In the genomic region with DNA sequence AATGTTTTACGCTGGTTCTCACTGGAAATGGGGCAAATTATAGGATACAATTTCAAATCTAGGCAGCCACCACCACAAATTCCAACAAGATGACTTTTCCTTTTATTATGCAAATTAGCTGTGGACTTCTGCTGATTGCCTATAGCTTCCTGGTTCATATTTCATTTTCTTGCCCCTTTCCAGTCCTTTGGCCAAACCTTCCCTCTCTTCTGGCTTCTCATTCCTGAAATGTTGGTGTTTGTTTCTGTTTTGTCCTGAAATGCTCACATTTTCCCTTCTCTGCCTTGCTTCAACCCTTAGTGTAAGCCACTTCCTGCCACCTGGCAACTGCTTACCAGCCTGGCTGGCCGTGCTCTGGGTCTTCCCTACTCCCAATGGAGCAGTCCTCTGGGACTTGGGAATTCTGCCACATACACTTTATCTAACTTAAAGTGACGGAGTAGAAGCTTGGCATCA, we compare ENCODE assay signal across 15 cellular contexts. TPM values are rescaled to one million over a fixed set of nuclear protein-coding genes. Genes with fewer than 3 reads are reported as not detected.
DNase-seq lines count a peak whose midpoint lies in the region; ATAC-seq and TF ChIP-seq lines count a peak whose summit lies in the region.
"Had no signal": no experiment of that assay in that cellular context is flagged by ENCODE, and none has a peak within 500 bp of the region (broad histone marks: within the 10 kb centered on the region; RNA-seq: fewer than 3 reads in every experiment).

No MANE protein-coding gene starts in this region.

- in situ Hi-C loops in astrocyte of the spinal cord (cut with HindIII; ENCODE audit: low sequenced_read_pairs) = no loop called here

- no peak for TF ChIP-seq EP300 in suprapubic skin (IDR thresholded peaks at IDR 0.05)

- no peaks in the 10 kb centered on the region for H3K9me3 Mint-ChIP-seq in neural crest cell
- H3K9me3 Mint-ChIP-seq: activated T-cell treated with anti-CD3 and anti-CD28 coated beads, Interleukin-2, amount 50 U/mL, for 24 hours; natural killer cell treated with Interleukin-12 subunit alpha and Interleukin-12 subunit beta and Interleukin-15 and Interleukin-18, amount 100 ng/mL, for 72 hours had no signal

- H3K9me3 ChIP-seq in suprapubic skin (no peaks in the 10 kb centered on the region), upper lobe of right lung (no peaks in the 10 kb centered on the region)

- no peaks in the 10 kb centered on the region for H3K27me3 Mint-ChIP-seq in neural crest cell (ENCODE audit: low read depth)

- TF ChIP-seq POLR2A in suprapubic skin (IDR thresholded peaks at IDR 0.05) = no peak

- no peaks in the 10 kb centered on the region for H3K36me3 Mint-ChIP-seq in neural crest cell (ENCODE audit: low read depth)
- H3K36me3 Mint-ChIP-seq: natural killer cell treated with Interleukin-12 subunit alpha and Interleukin-12 subunit beta and Interleukin-15 and Interleukin-18, amount 100 ng/mL, for 72 hours had no signal

- no peak for ATAC-seq in upper lobe of right lung
- ATAC-seq: left lobe of liver; natural killer cell treated with Interleukin-12 subunit alpha and Interleukin-12 subunit beta and Interleukin-15 and Interleukin-18, amount 100 ng/mL, for 72 hours had no signal

- H3K27ac Mint-ChIP-seq in neural crest cell (ENCODE audit: unreplicated experiment) = peak overlapping the region; percentile 5
- H3K27ac Mint-ChIP-seq: activated T-cell treated with anti-CD3 and anti-CD28 coated beads, Interleukin-2, amount 50 U/mL, for 24 hours; natural killer cell treated with Interleukin-12 subunit alpha and Interleukin-12 subunit beta and Interleukin-15 and Interleukin-18, amount 100 ng/mL, for 72 hours had no signal

- TF ChIP-seq CTCF in astrocyte of the spinal cord (IDR thresholded peaks at IDR 0.05; ENCODE audit: low read depth, low read length) (no peak), neural crest cell (conservative IDR thresholded peaks at IDR 0.05) (no peak), suprapubic skin (IDR thresholded peaks at IDR 0.05) (no peak), upper lobe of right lung (IDR thresholded peaks at IDR 0.05) (no peak)

- H3K27me3 ChIP-seq in suprapubic skin (no peaks in the 10 kb centered on the region), upper lobe of right lung (no peaks in the 10 kb centered on the region)

- peak; percentile 27 for DNase-seq in EH (ENCODE audit: low read depth)
- DNase-seq in LHCN-M2 (ENCODE audit: low read depth) = peak; percentile 75
- peak; percentile 63 for DNase-seq in astrocyte of the spinal cord (ENCODE audit: low read depth, low spot score)
- no peak for DNase-seq in neural crest cell (ENCODE audit: low read depth, low spot score)
- DNase-seq in suprapubic skin (ENCODE audit: low spot score in 2 of 2) = no peak
- DNase-seq in upper lobe of right lung = no peak
- no peak for DNase-seq in superior temporal gyrus (ENCODE audit: extremely low spot score)
- DNase-seq: activated CD4-positive, alpha-beta T cell treated with anti-CD3 and anti-CD28 coated beads for 1 hour; activated T-cell treated with anti-CD3 and anti-CD28 coated beads, Interleukin-2, amount 50 U/mL, for 24 hours; amniotic stem cell; effector memory CD4-positive, alpha-beta T cell; NCI-H1694 had no signal

- WGBS in suprapubic skin = 60% methylated on average over 3 of the region's 3 CpGs

- H3K4me3 ChIP-seq in astrocyte of the spinal cord (ENCODE audit: low read depth, low read length) = no peak overlapping the region
- no peak overlapping the region for H3K4me3 ChIP-seq in suprapubic skin
- no peak overlapping the region for H3K4me3 ChIP-seq in upper lobe of right lung
- H3K4me3 ChIP-seq: K562 had no signal

- H3K36me3 ChIP-seq in suprapubic skin (no peaks in the 10 kb centered on the region), upper lobe of right lung (no peaks in the 10 kb centered on the region)

- peaks cover 5% of the 10 kb centered on the region for H3K4me1 Mint-ChIP-seq in neural crest cell

- intact Hi-C loops in upper lobe of right lung (cut with DNase I) = no loop called here

- peaks cover 14% of the 10 kb centered on the region for H3K4me1 ChIP-seq in suprapubic skin
- no peaks in the 10 kb centered on the region for H3K4me1 ChIP-seq in upper lobe of right lung

- H3K27ac ChIP-seq in suprapubic skin (no peak overlapping the region), upper lobe of right lung (no peak overlapping the region)

- no peak overlapping the region for H3K4me3 Mint-ChIP-seq in neural crest cell
- H3K4me3 Mint-ChIP-seq: activated T-cell treated with anti-CD3 and anti-CD28 coated beads, Interleukin-2, amount 50 U/mL, for 24 hours; natural killer cell treated with Interleukin-12 subunit alpha and Interleukin-12 subunit beta and Interleukin-15 and Interleukin-18, amount 100 ng/mL, for 72 hours had no signal

RNA-seq across cellular contexts. Expression of gene PRSS54, which starts 14.0 kb away (rescaled TPM):
- total RNA-seq in LHCN-M2 (2014; rRNA removed) = not detected in 2 replicates
- polyA plus RNA-seq in LHCN-M2 (2012) = not detected
- total RNA-seq in neural crest cell = not detected in 2 replicates
- not detected for total RNA-seq in suprapubic skin
- not detected for total RNA-seq in upper lobe of right lung
- total RNA-seq: K562; left lobe of liver; natural killer cell treated with Interleukin-12 subunit alpha and Interleukin-12 subunit beta and Interleukin-15 and Interleukin-18, amount 100 ng/mL, for 72 hours had no signal
- polyA plus RNA-seq: K562 had no signal

Comparison
In these comparisons a context has a peak if more than half of its experiments do, and no peak if none do; other contexts are left out.
1. DNase-seq: peak in EH (single experiment), LHCN-M2 (single experiment) and astrocyte of the spinal cord (single experiment); none in neural crest cell (single experiment), suprapubic skin (0 of 2), upper lobe of right lung (single experiment) and superior temporal gyrus (single experiment).